In genomic region chr15:59271595-59272201, GRCh38 we compare ENCODE assay signal across 3 cellular contexts.
TF ChIP-seq lines count a peak whose summit lies in the region.

No MANE protein-coding gene starts in this region.

TF ChIP-seq in A549, 52 proteins besides CTCF, POLR2A, EP300 and RAD21 (continued from another document):
- TF ChIP-seq POLR2AphosphoS2 (conservative IDR thresholded peaks at IDR 0.05; ENCODE audit: low read length) (0 out of 2 replicates have a peak, but pooled peaks have one; percentile 51), RARB (CRISPR knock-in tag; IDR thresholded peaks at IDR 0.05) (no peak), TP53 (CRISPR knock-in tag; IDR thresholded peaks at IDR 0.05) (no peak), NR3C1 (IDR thresholded peaks at IDR 0.05) (no peak), E2F6 (IDR thresholded peaks at IDR 0.05; ENCODE audit: borderline replicate concordance, low read depth) (no peak), JUNB (IDR thresholded peaks at IDR 0.05) (no peak), SREBF2 (IDR thresholded peaks at IDR 0.05) (no peak), TFCP2L1 (CRISPR knock-in tag; IDR thresholded peaks at IDR 0.05) (no peak), HOXB13 (CRISPR knock-in tag; IDR thresholded peaks at IDR 0.05; ENCODE audit: low read depth) (peak; percentile 77), USF2 (IDR thresholded peaks at IDR 0.05) (no peak), ZNF302 (CRISPR knock-in tag; IDR thresholded peaks at IDR 0.05) (0 out of 2 replicates have a peak, but pooled peaks have one; percentile 57), PHF8 (IDR thresholded peaks at IDR 0.05; ENCODE audit: borderline replicate concordance, low read depth) (no peak), BCL3 (IDR thresholded peaks at IDR 0.05) (no peak), ZSCAN20 (CRISPR knock-in tag; IDR thresholded peaks at IDR 0.05) (no peak), MAX (IDR thresholded peaks at IDR 0.05) (peak; percentile 73), ZC3H11A (IDR thresholded peaks at IDR 0.05) (no peak), MAFK (IDR thresholded peaks at IDR 0.05; ENCODE audit: partially characterized antibody) (no peak), MYC (IDR thresholded peaks at IDR 0.05; ENCODE audit: borderline replicate concordance, low read length) (0 out of 2 replicates have a peak, but pooled peaks have one; percentile 24), HOXB5 (CRISPR knock-in tag; IDR thresholded peaks at IDR 0.05) (0 out of 2 replicates have a peak, but pooled peaks have one; percentile 59), MAZ (IDR thresholded peaks at IDR 0.05; ENCODE audit: borderline replicate concordance, low read depth, low read length) (no peak), FOXS1 (CRISPR knock-in tag; IDR thresholded peaks at IDR 0.05) (no peak)
- TF ChIP-seq, protein P1, sequence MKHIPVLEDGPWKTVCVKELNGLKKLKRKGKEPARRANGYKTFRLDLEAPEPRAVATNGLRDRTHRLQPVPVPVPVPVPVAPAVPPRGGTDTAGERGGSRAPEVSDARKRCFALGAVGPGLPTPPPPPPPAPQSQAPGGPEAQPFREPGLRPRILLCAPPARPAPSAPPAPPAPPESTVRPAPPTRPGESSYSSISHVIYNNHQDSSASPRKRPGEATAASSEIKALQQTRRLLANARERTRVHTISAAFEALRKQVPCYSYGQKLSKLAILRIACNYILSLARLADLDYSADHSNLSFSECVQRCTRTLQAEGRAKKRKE (CRISPR knock-in tag; IDR thresholded peaks at IDR 0.05; ENCODE audit: low read depth): 0 out of 2 replicates have a peak, but pooled peaks have one; percentile 20

TF ChIP-seq in GM12878, 131 proteins besides CTCF, POLR2A, EP300 and RAD21:
- TF ChIP-seq ATF2 (IDR thresholded peaks at IDR 0.05; ENCODE audit: low read length) (no peak), ASH2L (IDR thresholded peaks at IDR 0.05; ENCODE audit: borderline replicate concordance, low read depth) (no peak)
- TF ChIP-seq, protein P2, sequence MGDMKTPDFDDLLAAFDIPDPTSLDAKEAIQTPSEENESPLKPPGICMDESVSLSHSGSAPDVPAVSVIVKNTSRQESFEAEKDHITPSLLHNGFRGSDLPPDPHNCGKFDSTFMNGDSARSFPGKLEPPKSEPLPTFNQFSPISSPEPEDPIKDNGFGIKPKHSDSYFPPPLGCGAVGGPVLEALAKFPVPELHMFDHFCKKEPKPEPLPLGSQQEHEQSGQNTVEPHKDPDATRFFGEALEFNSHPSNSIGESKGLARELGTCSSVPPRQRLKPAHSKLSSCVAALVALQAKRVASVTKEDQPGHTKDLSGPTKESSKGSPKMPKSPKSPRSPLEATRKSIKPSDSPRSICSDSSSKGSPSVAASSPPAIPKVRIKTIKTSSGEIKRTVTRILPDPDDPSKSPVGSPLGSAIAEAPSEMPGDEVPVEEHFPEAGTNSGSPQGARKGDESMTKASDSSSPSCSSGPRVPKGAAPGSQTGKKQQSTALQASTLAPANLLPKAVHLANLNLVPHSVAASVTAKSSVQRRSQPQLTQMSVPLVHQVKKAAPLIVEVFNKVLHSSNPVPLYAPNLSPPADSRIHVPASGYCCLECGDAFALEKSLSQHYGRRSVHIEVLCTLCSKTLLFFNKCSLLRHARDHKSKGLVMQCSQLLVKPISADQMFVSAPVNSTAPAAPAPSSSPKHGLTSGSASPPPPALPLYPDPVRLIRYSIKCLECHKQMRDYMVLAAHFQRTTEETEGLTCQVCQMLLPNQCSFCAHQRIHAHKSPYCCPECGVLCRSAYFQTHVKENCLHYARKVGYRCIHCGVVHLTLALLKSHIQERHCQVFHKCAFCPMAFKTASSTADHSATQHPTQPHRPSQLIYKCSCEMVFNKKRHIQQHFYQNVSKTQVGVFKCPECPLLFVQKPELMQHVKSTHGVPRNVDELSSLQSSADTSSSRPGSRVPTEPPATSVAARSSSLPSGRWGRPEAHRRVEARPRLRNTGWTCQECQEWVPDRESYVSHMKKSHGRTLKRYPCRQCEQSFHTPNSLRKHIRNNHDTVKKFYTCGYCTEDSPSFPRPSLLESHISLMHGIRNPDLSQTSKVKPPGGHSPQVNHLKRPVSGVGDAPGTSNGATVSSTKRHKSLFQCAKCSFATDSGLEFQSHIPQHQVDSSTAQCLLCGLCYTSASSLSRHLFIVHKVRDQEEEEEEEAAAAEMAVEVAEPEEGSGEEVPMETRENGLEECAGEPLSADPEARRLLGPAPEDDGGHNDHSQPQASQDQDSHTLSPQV (IDR thresholded peaks at IDR 0.05): no peak

TF ChIP-seq in GM23338, 12 proteins besides CTCF, POLR2A, EP300 and RAD21 (continued from another document):
- TF ChIP-seq, protein P3, sequence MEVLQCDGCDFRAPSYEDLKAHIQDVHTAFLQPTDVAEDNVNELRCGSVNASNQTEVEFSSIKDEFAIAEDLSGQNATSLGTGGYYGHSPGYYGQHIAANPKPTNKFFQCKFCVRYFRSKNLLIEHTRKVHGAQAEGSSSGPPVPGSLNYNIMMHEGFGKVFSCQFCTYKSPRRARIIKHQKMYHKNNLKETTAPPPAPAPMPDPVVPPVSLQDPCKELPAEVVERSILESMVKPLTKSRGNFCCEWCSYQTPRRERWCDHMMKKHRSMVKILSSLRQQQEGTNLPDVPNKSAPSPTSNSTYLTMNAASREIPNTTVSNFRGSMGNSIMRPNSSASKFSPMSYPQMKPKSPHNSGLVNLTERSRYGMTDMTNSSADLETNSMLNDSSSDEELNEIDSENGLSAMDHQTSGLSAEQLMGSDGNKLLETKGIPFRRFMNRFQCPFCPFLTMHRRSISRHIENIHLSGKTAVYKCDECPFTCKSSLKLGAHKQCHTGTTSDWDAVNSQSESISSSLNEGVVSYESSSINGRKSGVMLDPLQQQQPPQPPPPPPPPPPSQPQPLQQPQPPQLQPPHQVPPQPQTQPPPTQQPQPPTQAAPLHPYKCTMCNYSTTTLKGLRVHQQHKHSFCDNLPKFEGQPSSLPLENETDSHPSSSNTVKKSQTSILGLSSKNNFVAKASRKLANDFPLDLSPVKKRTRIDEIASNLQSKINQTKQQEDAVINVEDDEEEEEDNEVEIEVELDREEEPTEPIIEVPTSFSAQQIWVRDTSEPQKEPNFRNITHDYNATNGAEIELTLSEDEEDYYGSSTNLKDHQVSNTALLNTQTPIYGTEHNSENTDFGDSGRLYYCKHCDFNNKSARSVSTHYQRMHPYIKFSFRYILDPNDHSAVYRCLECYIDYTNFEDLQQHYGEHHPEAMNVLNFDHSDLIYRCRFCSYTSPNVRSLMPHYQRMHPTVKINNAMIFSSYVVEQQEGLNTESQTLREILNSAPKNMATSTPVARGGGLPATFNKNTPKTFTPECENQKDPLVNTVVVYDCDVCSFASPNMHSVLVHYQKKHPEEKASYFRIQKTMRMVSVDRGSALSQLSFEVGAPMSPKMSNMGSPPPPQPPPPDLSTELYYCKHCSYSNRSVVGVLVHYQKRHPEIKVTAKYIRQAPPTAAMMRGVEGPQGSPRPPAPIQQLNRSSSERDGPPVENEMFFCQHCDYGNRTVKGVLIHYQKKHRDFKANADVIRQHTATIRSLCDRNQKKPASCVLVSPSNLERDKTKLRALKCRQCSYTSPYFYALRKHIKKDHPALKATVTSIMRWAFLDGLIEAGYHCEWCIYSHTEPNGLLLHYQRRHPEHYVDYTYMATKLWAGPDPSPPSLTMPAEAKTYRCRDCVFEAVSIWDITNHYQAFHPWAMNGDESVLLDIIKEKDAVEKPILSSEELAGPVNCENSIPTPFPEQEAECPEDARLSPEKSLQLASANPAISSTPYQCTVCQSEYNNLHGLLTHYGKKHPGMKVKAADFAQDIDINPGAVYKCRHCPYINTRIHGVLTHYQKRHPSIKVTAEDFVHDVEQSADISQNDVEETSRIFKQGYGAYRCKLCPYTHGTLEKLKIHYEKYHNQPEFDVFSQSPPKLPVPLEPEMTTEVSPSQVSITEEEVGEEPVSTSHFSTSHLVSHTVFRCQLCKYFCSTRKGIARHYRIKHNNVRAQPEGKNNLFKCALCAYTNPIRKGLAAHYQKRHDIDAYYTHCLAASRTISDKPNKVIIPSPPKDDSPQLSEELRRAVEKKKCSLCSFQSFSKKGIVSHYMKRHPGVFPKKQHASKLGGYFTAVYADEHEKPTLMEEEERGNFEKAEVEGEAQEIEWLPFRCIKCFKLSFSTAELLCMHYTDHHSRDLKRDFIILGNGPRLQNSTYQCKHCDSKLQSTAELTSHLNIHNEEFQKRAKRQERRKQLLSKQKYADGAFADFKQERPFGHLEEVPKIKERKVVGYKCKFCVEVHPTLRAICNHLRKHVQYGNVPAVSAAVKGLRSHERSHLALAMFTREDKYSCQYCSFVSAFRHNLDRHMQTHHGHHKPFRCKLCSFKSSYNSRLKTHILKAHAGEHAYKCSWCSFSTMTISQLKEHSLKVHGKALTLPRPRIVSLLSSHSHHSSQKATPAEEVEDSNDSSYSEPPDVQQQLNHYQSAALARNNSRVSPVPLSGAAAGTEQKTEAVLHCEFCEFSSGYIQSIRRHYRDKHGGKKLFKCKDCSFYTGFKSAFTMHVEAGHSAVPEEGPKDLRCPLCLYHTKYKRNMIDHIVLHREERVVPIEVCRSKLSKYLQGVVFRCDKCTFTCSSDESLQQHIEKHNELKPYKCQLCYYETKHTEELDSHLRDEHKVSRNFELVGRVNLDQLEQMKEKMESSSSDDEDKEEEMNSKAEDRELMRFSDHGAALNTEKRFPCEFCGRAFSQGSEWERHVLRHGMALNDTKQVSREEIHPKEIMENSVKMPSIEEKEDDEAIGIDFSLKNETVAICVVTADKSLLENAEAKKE (CRISPR knock-in tag; IDR thresholded peaks at IDR 0.05): no peak
- TF ChIP-seq NANOG (IDR thresholded peaks at IDR 0.05; ENCODE audit: borderline replicate concordance) (no peak), POLR2AphosphoS5 (IDR thresholded peaks at IDR 0.05; ENCODE audit: low read depth) (no peak), CREB1 (CRISPR knock-in tag; IDR thresholded peaks at IDR 0.05; ENCODE audit: low read depth) (no peak)
- TF ChIP-seq, protein P4, sequence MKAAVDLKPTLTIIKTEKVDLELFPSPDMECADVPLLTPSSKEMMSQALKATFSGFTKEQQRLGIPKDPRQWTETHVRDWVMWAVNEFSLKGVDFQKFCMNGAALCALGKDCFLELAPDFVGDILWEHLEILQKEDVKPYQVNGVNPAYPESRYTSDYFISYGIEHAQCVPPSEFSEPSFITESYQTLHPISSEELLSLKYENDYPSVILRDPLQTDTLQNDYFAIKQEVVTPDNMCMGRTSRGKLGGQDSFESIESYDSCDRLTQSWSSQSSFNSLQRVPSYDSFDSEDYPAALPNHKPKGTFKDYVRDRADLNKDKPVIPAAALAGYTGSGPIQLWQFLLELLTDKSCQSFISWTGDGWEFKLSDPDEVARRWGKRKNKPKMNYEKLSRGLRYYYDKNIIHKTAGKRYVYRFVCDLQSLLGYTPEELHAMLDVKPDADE (IDR thresholded peaks at IDR 0.05): no peak
